Comparison of ENCODE assay signal across 8 cellular contexts in the genomic region with DNA sequence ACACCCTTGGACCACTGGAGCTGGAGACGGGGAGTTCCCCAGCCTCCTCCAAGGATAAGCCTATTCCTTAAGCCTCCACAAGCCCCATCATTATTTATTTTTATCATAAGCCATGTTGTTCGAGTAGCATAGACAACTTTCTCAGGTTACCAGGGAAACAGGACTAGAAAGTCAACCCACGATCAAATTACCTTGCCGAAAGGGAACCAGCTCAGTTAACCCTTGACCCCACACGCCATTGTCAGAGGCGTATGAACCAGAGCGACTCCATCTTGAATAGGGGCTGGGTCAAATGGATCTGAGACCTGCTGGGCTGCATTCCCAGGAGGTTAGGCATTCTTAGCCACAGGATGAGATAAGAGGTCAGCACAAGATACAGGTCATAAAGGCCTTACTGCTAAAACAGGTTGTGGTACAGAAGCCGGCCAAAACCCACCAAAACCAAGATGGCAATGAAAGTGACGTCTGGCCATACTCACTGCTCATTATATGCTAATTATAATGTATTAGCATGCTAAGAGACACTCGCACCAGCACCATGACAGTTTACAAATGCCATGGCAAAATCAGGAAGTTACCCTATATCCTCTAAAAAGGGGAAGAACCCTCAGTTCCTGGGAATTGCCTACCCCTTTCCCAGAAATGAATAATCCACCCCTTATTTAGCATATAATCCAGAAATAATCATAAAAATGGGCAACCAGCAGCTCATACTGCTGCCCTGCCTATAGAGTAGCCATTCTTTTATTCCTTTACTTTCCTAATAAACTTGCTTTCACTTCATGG. TPM values are rescaled to one million over a fixed set of nuclear protein-coding genes. Genes with fewer than 3 reads are reported as not detected.
DNase-seq lines count a peak whose midpoint lies in the region; ATAC-seq and TF ChIP-seq lines count a peak whose summit lies in the region.
"Had no signal": no experiment of that assay in that cellular context is flagged by ENCODE, and none has a peak within 500 bp of the region (broad histone marks: within the 10 kb centered on the region; RNA-seq: fewer than 3 reads in every experiment).

No MANE protein-coding gene starts in this region.

- H3K4me1 ChIP-seq in body of pancreas (peaks cover 57% of the 10 kb centered on the region), lower lobe of right lung (peaks cover 39% of the 10 kb centered on the region)

- H3K27ac Mint-ChIP-seq in activated T-helper 2 cell treated with anti-CD3 and anti-CD28 coated beads, Interferon-gamma antibody, Interleukin-2, Interleukin-4, amounts not matched to agents 10 μg/mL and 5 μg/mL and 100 μg/mL, durations not matched to agents 14 hours and 24 hours and 36 hours: no peak overlapping the region

- TF ChIP-seq CTCF in body of pancreas (IDR thresholded peaks at IDR 0.05): no peak
- TF ChIP-seq CTCF in lower lobe of right lung (IDR thresholded peaks at IDR 0.05): no peak

- H3K27me3 ChIP-seq in body of pancreas (no peaks in the 10 kb centered on the region), lower lobe of right lung (ENCODE audit: low read depth) (no peaks in the 10 kb centered on the region)

- no peaks in the 10 kb centered on the region for H3K27me3 Mint-ChIP-seq in activated T-helper 2 cell treated with anti-CD3 and anti-CD28 coated beads, Interferon-gamma antibody, Interleukin-2, Interleukin-4, amounts not matched to agents 10 μg/mL and 5 μg/mL and 100 μg/mL, durations not matched to agents 14 hours and 24 hours and 36 hours (ENCODE audit: low read depth)

- ATAC-seq in body of pancreas (no peak), lower lobe of right lung (no peak), GM18868 (IDR thresholded peaks at IDR 0.05; ENCODE audit: unreplicated experiment) (no peak)

- WGBS in body of pancreas, 2 donors: 62 to 68% methylated on average over 10 of the region's 10 CpGs

- H3K4me3 ChIP-seq in body of pancreas (no peak overlapping the region), lower lobe of right lung (no peak overlapping the region)

- H3K9me3 Mint-ChIP-seq in activated T-helper 2 cell treated with anti-CD3 and anti-CD28 coated beads, Interferon-gamma antibody, Interleukin-2, Interleukin-4, amounts not matched to agents 10 μg/mL and 5 μg/mL and 100 μg/mL, durations not matched to agents 14 hours and 24 hours and 36 hours: no peaks in the 10 kb centered on the region

- H3K9me3 ChIP-seq in body of pancreas (no peaks in the 10 kb centered on the region), lower lobe of right lung (no peaks in the 10 kb centered on the region)

- no peak overlapping the region for H3K4me3 Mint-ChIP-seq in activated T-helper 2 cell treated with anti-CD3 and anti-CD28 coated beads, Interferon-gamma antibody, Interleukin-2, Interleukin-4, amounts not matched to agents 10 μg/mL and 5 μg/mL and 100 μg/mL, durations not matched to agents 14 hours and 24 hours and 36 hours (ENCODE audit: low read depth)

- H3K27ac ChIP-seq in body of pancreas (peak overlapping the region in 3 of 4 donors; percentile 38 to 58 (median 52)), lower lobe of right lung (peak overlapping the region; percentile 74), substantia nigra (ENCODE audit: low read depth, low read length, poor library complexity, severe bottlenecking) (peak overlapping the region; percentile 87)

- H3K36me3 ChIP-seq in body of pancreas (replicated peaks in 1 of 2; ENCODE audit: insufficient read depth in 1 of 2, low read depth in 2 of 2): no peaks in the 10 kb centered on the region
- no peaks in the 10 kb centered on the region for H3K36me3 ChIP-seq in lower lobe of right lung

- H3K36me3 Mint-ChIP-seq in activated T-helper 2 cell treated with anti-CD3 and anti-CD28 coated beads, Interferon-gamma antibody, Interleukin-2, Interleukin-4, amounts not matched to agents 10 μg/mL and 5 μg/mL and 100 μg/mL, durations not matched to agents 14 hours and 24 hours and 36 hours (ENCODE audit: low read depth): peaks cover 11% of the 10 kb centered on the region

- DNase-seq in Kasumi-1 (lab: John Stamatoyannopoulos, UW) (peak; percentile 28 to 37), body of pancreas (no peak), lower lobe of right lung (peak; percentile 4), substantia nigra (lab: John Stamatoyannopoulos, UW) (no peak), iPS-NIHi11 (ENCODE audit: low spot score) (no peak)
- no peak for DNase-seq in activated T-helper 2 cell treated with anti-CD3 and anti-CD28 coated beads, Interferon-gamma antibody, Interleukin-2, Interleukin-4, amounts not matched to agents 10 μg/mL and 5 μg/mL and 100 μg/mL, durations not matched to agents 14 hours and 24 hours and 36 hours (ENCODE audit: low spot score)
- DNase-seq: stimulated activated CD4-positive, alpha-beta T cell treated with anti-CD3 and anti-CD28 coated beads, Interleukin-4, amount 100 ng/mL, for 24 hours had no signal

- no peak for TF ChIP-seq POLR2A in body of pancreas (IDR thresholded peaks at IDR 0.05)

- peaks cover 30% of the 10 kb centered on the region for H3K4me1 Mint-ChIP-seq in activated T-helper 2 cell treated with anti-CD3 and anti-CD28 coated beads, Interferon-gamma antibody, Interleukin-2, Interleukin-4, amounts not matched to agents 10 μg/mL and 5 μg/mL and 100 μg/mL, durations not matched to agents 14 hours and 24 hours and 36 hours (ENCODE audit: low read depth)

- intact Hi-C loops in body of pancreas (cut with DNase I): no loop called here
- intact Hi-C loops in lower lobe of right lung (cut with DNase I): no loop called here
- intact Hi-C loops in activated T-helper 2 cell treated with anti-CD3 and anti-CD28 coated beads, Interferon-gamma antibody, Interleukin-2, Interleukin-4, amounts not matched to agents 10 μg/mL and 5 μg/mL and 100 μg/mL, durations not matched to agents 14 hours and 24 hours and 36 hours (cut with micrococcal nuclease): loop anchor here (2.0 kb wide), 1 partner anchor 23 kb away; a partner anchor contains a TSS

RNA-seq across cellular contexts. Expression of a gene that starts 22.4 kb away (rescaled TPM):
- 10 to 100 TPM; 12.2 to 14.8 TPM for total RNA-seq in body of pancreas
- total RNA-seq in lower lobe of right lung: 4.5 TPM
- 21.5 and 23.6 TPM in 2 replicates for total RNA-seq in activated T-helper 2 cell treated with anti-CD3 and anti-CD28 coated beads, Interferon-gamma antibody, Interleukin-2, Interleukin-4, amounts not matched to agents 10 μg/mL and 5 μg/mL and 100 μg/mL, durations not matched to agents 14 hours and 24 hours and 36 hours

Comparison
In these comparisons a context has a peak if more than half of its experiments do, and no peak if none do; other contexts are left out.
1. DNase-seq: peak in Kasumi-1 (2 of 2) and lower lobe of right lung (single experiment); none in body of pancreas (0 of 4), substantia nigra (0 of 49), activated T-helper 2 cell treated with anti-CD3 and anti-CD28 coated beads, Interferon-gamma antibody, Interleukin-2, Interleukin-4, amounts not matched to agents 10 μg/mL and 5 μg/mL and 100 μg/mL, durations not matched to agents 14 hours and 24 hours and 36 hours (single experiment) and iPS-NIHi11 (single experiment).
2. Peak in every context shown above with its lines, with median percentiles within 50 percentile points of each other: H3K27ac ChIP-seq.